Comparison of ENCODE assay signal across 1 cellular context in the genomic region with DNA sequence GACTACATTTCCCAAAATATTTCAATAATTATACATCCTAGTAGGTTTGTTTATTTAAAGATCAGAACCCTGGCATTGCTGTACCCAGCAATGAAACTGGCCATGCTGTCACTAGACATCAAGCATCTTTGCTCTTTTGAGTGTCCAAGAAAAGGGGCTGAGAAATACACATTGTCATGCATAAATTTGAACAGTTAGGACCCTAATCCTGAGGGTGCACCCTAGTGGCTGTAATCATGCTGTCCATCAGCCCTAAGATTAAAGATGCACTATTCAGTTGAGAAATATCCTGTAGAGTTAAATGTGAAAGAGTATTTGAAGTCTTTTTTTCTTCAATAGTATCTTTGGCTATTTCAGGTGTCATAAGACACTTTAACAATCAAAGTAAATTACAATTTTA.
A peak's percentile ranks its signal among the peaks of the same experiment; 100 is the strongest.
TF ChIP-seq lines count a peak whose summit lies in the region.

No MANE protein-coding gene starts in this region.

TF ChIP-seq in GM12878, 131 proteins besides CTCF, POLR2A, EP300 and RAD21 (continued from another document):
- TF ChIP-seq, protein P1, sequence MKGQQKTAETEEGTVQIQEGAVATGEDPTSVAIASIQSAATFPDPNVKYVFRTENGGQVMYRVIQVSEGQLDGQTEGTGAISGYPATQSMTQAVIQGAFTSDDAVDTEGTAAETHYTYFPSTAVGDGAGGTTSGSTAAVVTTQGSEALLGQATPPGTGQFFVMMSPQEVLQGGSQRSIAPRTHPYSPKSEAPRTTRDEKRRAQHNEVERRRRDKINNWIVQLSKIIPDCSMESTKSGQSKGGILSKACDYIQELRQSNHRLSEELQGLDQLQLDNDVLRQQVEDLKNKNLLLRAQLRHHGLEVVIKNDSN (IDR thresholded peaks at IDR 0.05; ENCODE audit: borderline replicate concordance, extremely low read length, insufficient read depth, low read depth, low read length): no peak
- TF ChIP-seq SMC3 (IDR thresholded peaks at IDR 0.05; ENCODE audit: borderline replicate concordance, low read length): peak; percentile 44; the same call in 1 of the 2 replicates
- no peak for TF ChIP-seq TBL1XR1 (IDR thresholded peaks at IDR 0.05; ENCODE audit: low read depth, low read length)
- TF ChIP-seq RELB (IDR thresholded peaks at IDR 0.05; ENCODE audit: low read depth): no peak
- TF ChIP-seq EZH2 (IDR thresholded peaks at IDR 0.05; ENCODE audit: borderline replicate concordance, control insufficient read depth, low read depth, low read length): no peak
- no peak for TF ChIP-seq BACH1 (IDR thresholded peaks at IDR 0.05; ENCODE audit: borderline replicate concordance)
- no peak for TF ChIP-seq CBX3 (IDR thresholded peaks at IDR 0.05; ENCODE audit: borderline replicate concordance, low read depth)
